ENCODE assay signal across 1 cellular context in the genomic region with DNA sequence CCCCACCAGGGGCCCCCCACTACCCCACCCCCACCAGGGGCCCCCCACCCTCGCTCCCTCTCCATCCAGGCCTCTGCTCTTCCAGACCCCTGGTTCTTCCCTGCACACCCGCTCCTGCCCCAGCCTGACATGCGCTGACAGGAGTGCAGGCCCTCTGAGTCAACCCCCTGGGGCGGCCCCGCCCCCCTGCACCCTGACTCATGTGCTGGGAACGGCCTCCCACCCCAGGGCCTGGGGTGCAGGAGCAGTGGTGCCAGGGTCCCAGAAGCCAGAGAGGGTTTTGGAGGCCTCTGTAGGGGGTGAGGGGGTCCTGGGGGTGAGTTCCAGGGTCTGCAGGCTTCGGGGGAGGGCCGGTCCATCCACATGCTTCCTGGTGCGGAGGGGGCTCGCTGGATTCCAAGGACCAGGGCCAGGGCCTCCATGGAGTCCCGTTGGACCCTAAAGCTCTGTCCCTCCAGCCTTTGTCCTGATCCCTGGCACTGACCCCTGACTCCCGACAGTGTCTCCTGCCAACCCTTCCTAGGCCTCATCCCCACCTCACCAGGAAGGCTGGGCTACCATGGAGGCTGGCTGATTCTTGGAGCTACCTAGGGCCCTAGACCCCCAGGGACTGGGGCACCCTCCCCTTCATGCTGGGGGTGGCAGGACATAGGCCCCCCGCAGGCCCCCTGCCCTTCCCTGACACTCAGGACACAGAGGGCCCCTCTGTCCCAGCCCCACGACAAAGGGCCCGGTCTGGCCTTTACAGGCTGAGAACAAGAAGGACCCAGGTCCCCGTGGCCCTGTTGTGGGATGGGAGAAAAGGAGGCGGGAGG.
A peak's percentile ranks its signal among the peaks of the same experiment; 100 is the strongest.
TF ChIP-seq lines count a peak whose summit lies in the region.

No MANE protein-coding gene starts in this region.

TF ChIP-seq in HepG2, 621 proteins besides CTCF, POLR2A, EP300 and RAD21:
- peak; percentile 8 for TF ChIP-seq MEIS2 (CRISPR knock-in tag; IDR thresholded peaks at IDR 0.05)
- 0 out of 2 replicates have a peak, but pooled peaks have one; percentile 17 for TF ChIP-seq SRY (CRISPR knock-in tag; IDR thresholded peaks at IDR 0.05)
- TF ChIP-seq, protein P1, sequence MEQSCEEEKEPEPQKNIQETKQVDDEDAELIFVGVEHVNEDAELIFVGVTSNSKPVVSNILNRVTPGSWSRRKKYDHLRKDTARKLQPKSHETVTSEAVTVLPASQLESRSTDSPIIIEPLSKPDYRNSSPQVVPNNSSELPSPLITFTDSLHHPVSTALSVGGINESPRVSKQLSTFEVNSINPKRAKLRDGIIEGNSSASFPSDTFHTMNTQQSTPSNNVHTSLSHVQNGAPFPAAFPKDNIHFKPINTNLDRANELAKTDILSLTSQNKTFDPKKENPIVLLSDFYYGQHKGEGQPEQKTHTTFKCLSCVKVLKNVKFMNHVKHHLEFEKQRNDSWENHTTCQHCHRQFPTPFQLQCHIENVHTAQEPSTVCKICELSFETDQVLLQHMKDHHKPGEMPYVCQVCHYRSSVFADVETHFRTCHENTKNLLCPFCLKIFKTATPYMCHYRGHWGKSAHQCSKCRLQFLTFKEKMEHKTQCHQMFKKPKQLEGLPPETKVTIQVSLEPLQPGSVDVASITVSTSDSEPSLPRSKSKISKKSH (CRISPR knock-in tag; IDR thresholded peaks at IDR 0.05; ENCODE audit: borderline replicate concordance) = peak; percentile 37; the same call in 1 of the 2 replicates
- TF ChIP-seq RARA (CRISPR knock-in tag; IDR thresholded peaks at IDR 0.05) = 0 out of 2 replicates have a peak, but pooled peaks have one; percentile 10
- peak; percentile 21; the same call in 1 of the 2 replicates for TF ChIP-seq HDAC1 (CRISPR knock-in tag; IDR thresholded peaks at IDR 0.05)
- TF ChIP-seq ZNF891 (CRISPR knock-in tag; IDR thresholded peaks at IDR 0.05) = 0 out of 2 replicates have a peak, but pooled peaks have one; percentile 66
- TF ChIP-seq ZBTB42 (CRISPR knock-in tag; IDR thresholded peaks at IDR 0.05) = no peak
- TF ChIP-seq ZNF782 (CRISPR knock-in tag; IDR thresholded peaks at IDR 0.05; ENCODE audit: borderline replicate concordance) = 0 out of 2 replicates have a peak, but pooled peaks have one; percentile 80
- peak; percentile 32 for TF ChIP-seq SRSF1 (optimal IDR thresholded peaks at IDR 0.05; ENCODE audit: low read depth, low read length)
- 0 out of 2 replicates have a peak, but pooled peaks have one; percentile 42 for TF ChIP-seq ZNF430 (CRISPR knock-in tag; IDR thresholded peaks at IDR 0.05)
- TF ChIP-seq, protein P2, sequence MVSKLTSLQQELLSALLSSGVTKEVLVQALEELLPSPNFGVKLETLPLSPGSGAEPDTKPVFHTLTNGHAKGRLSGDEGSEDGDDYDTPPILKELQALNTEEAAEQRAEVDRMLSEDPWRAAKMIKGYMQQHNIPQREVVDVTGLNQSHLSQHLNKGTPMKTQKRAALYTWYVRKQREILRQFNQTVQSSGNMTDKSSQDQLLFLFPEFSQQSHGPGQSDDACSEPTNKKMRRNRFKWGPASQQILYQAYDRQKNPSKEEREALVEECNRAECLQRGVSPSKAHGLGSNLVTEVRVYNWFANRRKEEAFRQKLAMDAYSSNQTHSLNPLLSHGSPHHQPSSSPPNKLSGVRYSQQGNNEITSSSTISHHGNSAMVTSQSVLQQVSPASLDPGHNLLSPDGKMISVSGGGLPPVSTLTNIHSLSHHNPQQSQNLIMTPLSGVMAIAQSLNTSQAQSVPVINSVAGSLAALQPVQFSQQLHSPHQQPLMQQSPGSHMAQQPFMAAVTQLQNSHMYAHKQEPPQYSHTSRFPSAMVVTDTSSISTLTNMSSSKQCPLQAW (CRISPR knock-in tag; IDR thresholded peaks at IDR 0.05) = no peak
- TF ChIP-seq BHLHE40 (IDR thresholded peaks at IDR 0.05; ENCODE audit: low read length) = 0 out of 2 replicates have a peak, but pooled peaks have one; percentile 25
- peak; percentile 63; the same call in 1 of the 3 replicates for TF ChIP-seq MXI1 (IDR thresholded peaks at IDR 0.05; ENCODE audit: borderline replicate concordance, low read depth, low read length)
- no peak for TF ChIP-seq ATF7 (IDR thresholded peaks at IDR 0.05)
- TF ChIP-seq ATF7 (CRISPR knock-in tag; IDR thresholded peaks at IDR 0.05) = 0 out of 2 replicates have a peak, but pooled peaks have one; percentile 18
- peak; percentile 47 for TF ChIP-seq SP5 (CRISPR knock-in tag; IDR thresholded peaks at IDR 0.05; ENCODE audit: borderline replicate concordance, low read depth)
- peak; percentile 29; the same call in 1 of the 2 replicates for TF ChIP-seq MEIS1 (CRISPR knock-in tag; IDR thresholded peaks at IDR 0.05; ENCODE audit: borderline replicate concordance)
- TF ChIP-seq ZNF501 (CRISPR knock-in tag; IDR thresholded peaks at IDR 0.05) = 0 out of 2 replicates have a peak, but pooled peaks have one; percentile 14
- TF ChIP-seq FOSL2 (CRISPR knock-in tag; IDR thresholded peaks at IDR 0.05) = peak; percentile 89
- TF ChIP-seq TGIF2 (CRISPR knock-in tag; IDR thresholded peaks at IDR 0.05) = 0 out of 2 replicates have a peak, but pooled peaks have one; percentile 31
- 0 out of 2 replicates have a peak, but pooled peaks have one; percentile 36 for TF ChIP-seq ZNF34 (CRISPR knock-in tag; IDR thresholded peaks at IDR 0.05; ENCODE audit: borderline replicate concordance)
- TF ChIP-seq, protein P3, sequence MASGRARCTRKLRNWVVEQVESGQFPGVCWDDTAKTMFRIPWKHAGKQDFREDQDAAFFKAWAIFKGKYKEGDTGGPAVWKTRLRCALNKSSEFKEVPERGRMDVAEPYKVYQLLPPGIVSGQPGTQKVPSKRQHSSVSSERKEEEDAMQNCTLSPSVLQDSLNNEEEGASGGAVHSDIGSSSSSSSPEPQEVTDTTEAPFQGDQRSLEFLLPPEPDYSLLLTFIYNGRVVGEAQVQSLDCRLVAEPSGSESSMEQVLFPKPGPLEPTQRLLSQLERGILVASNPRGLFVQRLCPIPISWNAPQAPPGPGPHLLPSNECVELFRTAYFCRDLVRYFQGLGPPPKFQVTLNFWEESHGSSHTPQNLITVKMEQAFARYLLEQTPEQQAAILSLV (CRISPR knock-in tag; IDR thresholded peaks at IDR 0.05; ENCODE audit: borderline replicate concordance) = no peak
- TF ChIP-seq, protein P4, sequence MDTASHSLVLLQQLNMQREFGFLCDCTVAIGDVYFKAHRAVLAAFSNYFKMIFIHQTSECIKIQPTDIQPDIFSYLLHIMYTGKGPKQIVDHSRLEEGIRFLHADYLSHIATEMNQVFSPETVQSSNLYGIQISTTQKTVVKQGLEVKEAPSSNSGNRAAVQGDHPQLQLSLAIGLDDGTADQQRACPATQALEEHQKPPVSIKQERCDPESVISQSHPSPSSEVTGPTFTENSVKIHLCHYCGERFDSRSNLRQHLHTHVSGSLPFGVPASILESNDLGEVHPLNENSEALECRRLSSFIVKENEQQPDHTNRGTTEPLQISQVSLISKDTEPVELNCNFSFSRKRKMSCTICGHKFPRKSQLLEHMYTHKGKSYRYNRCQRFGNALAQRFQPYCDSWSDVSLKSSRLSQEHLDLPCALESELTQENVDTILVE (CRISPR knock-in tag; IDR thresholded peaks at IDR 0.05) = no peak
- 0 out of 2 replicates have a peak, but pooled peaks have one; percentile 8 for TF ChIP-seq JUND (CRISPR knock-in tag; IDR thresholded peaks at IDR 0.05)
- peak; percentile 6 for TF ChIP-seq TEAD3 (CRISPR knock-in tag; optimal IDR thresholded peaks at IDR 0.05; ENCODE audit: borderline replicate concordance)
- TF ChIP-seq SAP130 (CRISPR knock-in tag; IDR thresholded peaks at IDR 0.05; ENCODE audit: low read depth) = peak; percentile 74
- no peak for TF ChIP-seq ZNF616 (CRISPR knock-in tag; IDR thresholded peaks at IDR 0.05; ENCODE audit: low read depth)
- TF ChIP-seq, protein P5, sequence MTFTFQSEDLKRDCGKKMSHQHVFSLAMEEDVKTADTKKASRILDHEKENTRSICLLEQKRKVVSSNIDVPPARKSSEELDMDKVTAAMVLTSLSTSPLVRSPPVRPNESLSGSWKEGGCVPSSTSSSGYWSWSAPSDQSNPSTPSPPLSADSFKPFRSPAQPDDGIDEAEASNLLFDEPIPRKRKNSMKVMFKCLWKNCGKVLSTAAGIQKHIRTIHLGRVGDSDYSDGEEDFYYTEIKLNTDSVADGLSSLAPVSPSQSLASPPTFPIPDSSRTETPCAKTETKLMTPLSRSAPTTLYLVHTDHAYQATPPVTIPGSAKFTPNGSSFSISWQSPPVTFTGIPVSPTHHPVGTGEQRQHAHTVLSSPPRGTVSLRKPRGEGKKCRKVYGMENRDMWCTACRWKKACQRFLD (CRISPR knock-in tag; IDR thresholded peaks at IDR 0.05; ENCODE audit: borderline replicate concordance) = no peak
- no peak for TF ChIP-seq ZFP37 (CRISPR knock-in tag; IDR thresholded peaks at IDR 0.05; ENCODE audit: borderline replicate concordance)
- no peak for TF ChIP-seq ZNF33B (CRISPR knock-in tag; IDR thresholded peaks at IDR 0.05)
- TF ChIP-seq SMAD1 (CRISPR knock-in tag; IDR thresholded peaks at IDR 0.05; ENCODE audit: borderline replicate concordance, low read depth) = 0 out of 2 replicates have a peak, but pooled peaks have one; percentile 47
- 0 out of 2 replicates have a peak, but pooled peaks have one; percentile 20 for TF ChIP-seq SP4 (CRISPR knock-in tag; IDR thresholded peaks at IDR 0.05)
- TF ChIP-seq TOE1 (CRISPR knock-in tag; IDR thresholded peaks at IDR 0.05) = no peak
- TF ChIP-seq, protein P6, sequence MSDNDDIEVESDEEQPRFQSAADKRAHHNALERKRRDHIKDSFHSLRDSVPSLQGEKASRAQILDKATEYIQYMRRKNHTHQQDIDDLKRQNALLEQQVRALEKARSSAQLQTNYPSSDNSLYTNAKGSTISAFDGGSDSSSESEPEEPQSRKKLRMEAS (IDR thresholded peaks at IDR 0.05) = peak; percentile 58; the same call in 1 of the 2 replicates
- TF ChIP-seq XRCC5 (optimal IDR thresholded peaks at IDR 0.05; ENCODE audit: low read length) = peak; percentile 4
- no peak for TF ChIP-seq ZNF337 (CRISPR knock-in tag; IDR thresholded peaks at IDR 0.05; ENCODE audit: borderline replicate concordance, low read depth)
- TF ChIP-seq TMF1 (CRISPR knock-in tag; IDR thresholded peaks at IDR 0.05; ENCODE audit: low read depth) = 0 out of 2 replicates have a peak, but pooled peaks have one; percentile 13
